In genomic region chr2:15177103-15177502, GRCh38 we compare ENCODE assay signal across 9 cellular contexts.
DNase-seq lines count a peak whose midpoint lies in the region; FAIRE-seq and TF ChIP-seq lines count a peak whose summit lies in the region.
"Had no signal": no experiment of that assay in that cellular context is flagged by ENCODE, and none has a peak within 500 bp of the region (broad histone marks: within the 10 kb centered on the region; RNA-seq: fewer than 3 reads in every experiment).

No MANE protein-coding gene starts in this region.

- peak; percentile 87 for FAIRE-seq in GM12891 (lab: Jason Lieb, UNC)
- FAIRE-seq: endothelial cell of umbilical vein had no signal

- DNase-seq in GM12891 (ENCODE audit: insufficient read length, low spot score) (peak; percentile 23), HFFc6 (peak; percentile 35), RPMI7951 (ENCODE audit: low read depth) (peak; percentile 93), NCI-H2196 (lab: John Stamatoyannopoulos, UW; ENCODE audit: unreplicated experiment) (no peak), NCI-H2196 treated with DMSO at 0.1 percent for 48 hours (lab: John Stamatoyannopoulos, UW; ENCODE audit: unreplicated experiment) (no peak), type B pancreatic cell (ENCODE audit: extremely low spot score, unreplicated experiment) (no peak)
- DNase-seq in activated naive CD8-positive, alpha-beta T cell treated with anti-CD3 and anti-CD28 coated beads, Interleukin-2, amount 50 U/mL, for 16 hours (ENCODE audit: low read depth, low spot score), result peak; percentile 35
- DNase-seq in stimulated activated CD4-positive, alpha-beta T cell treated with anti-CD3 and anti-CD28 coated beads, Interleukin-1b, Interleukin-23, amount 100 ng/mL, for 24 hours (ENCODE audit: low read depth in 4 of 4, low spot score in 1 of 4), result peak; percentile 17 to 53 (median 35)

- H3K27ac Mint-ChIP-seq in HFFc6 (peak overlapping the region; percentile 22), type B pancreatic cell (no peak overlapping the region)

- H3K4me3 Mint-ChIP-seq in HFFc6 (peak overlapping the region; percentile 28; the same call in 1 of the 2 replicates), type B pancreatic cell (no peak overlapping the region)

- TF ChIP-seq CTCF in HFFc6 (IDR thresholded peaks at IDR 0.05) (no peak), type B pancreatic cell (conservative IDR thresholded peaks at IDR 0.05) (no peak)

- H3K9me3 Mint-ChIP-seq in HFFc6, result no peaks in the 10 kb centered on the region
- no peaks in the 10 kb centered on the region for H3K9me3 Mint-ChIP-seq in type B pancreatic cell

- no peak for TF ChIP-seq POLR2A in GM12891 (IDR thresholded peaks at IDR 0.05; ENCODE audit: low read depth, low read length)

- H3K27me3 Mint-ChIP-seq in HFFc6 (ENCODE audit: insufficient read depth) (no peaks in the 10 kb centered on the region; the same call in 1 of the 2 replicates), type B pancreatic cell (no peaks in the 10 kb centered on the region)

- peaks cover 24% of the 10 kb centered on the region for H3K36me3 Mint-ChIP-seq in HFFc6 (ENCODE audit: low read depth)
- peaks cover 27% of the 10 kb centered on the region for H3K36me3 Mint-ChIP-seq in type B pancreatic cell

- H3K4me1 Mint-ChIP-seq in HFFc6 (ENCODE audit: low read depth) (peaks cover 20% of the 10 kb centered on the region), type B pancreatic cell (ENCODE audit: unreplicated experiment) (peaks cover 26% of the 10 kb centered on the region)

TF ChIP-seq in GM12891, 5 proteins besides CTCF, POLR2A, EP300 and RAD21:
- TF ChIP-seq POU2F2 (IDR thresholded peaks at IDR 0.05; ENCODE audit: low read depth, low read length), result peak; percentile 37; the same call in 1 of the 2 replicates
- 0 out of 2 replicates have a peak, but pooled peaks have one; percentile 3 for TF ChIP-seq SPI1 (IDR thresholded peaks at IDR 0.05; ENCODE audit: low read depth, low read length)
- TF ChIP-seq POLR2AphosphoS5 (IDR thresholded peaks at IDR 0.05; ENCODE audit: low read depth, low read length), result no peak

Comparison
In these comparisons a context has a peak if more than half of its experiments do, and no peak if none do; other contexts are left out.
1. DNase-seq: peak in GM12891 (single experiment), HFFc6 (single experiment), RPMI7951 (single experiment), activated naive CD8-positive, alpha-beta T cell treated with anti-CD3 and anti-CD28 coated beads, Interleukin-2, amount 50 U/mL, for 16 hours (single experiment) and stimulated activated CD4-positive, alpha-beta T cell treated with anti-CD3 and anti-CD28 coated beads, Interleukin-1b, Interleukin-23, amount 100 ng/mL, for 24 hours (4 of 4); none in NCI-H2196 (single experiment), NCI-H2196 treated with DMSO at 0.1 percent for 48 hours (single experiment) and type B pancreatic cell (single experiment).